ENCODE assay signal across 1 cellular context in genomic region chr19:52086481-52086880, GRCh38.
A peak's percentile ranks its signal among the peaks of the same experiment; 100 is the strongest.
TF ChIP-seq lines count a peak whose summit lies in the region.

No MANE protein-coding gene starts in this region.

TF ChIP-seq in HepG2, 621 proteins besides CTCF, POLR2A, EP300 and RAD21:
- TF ChIP-seq KMT2A (CRISPR knock-in tag; IDR thresholded peaks at IDR 0.05): no peak
- TF ChIP-seq FOSL2 (CRISPR knock-in tag; IDR thresholded peaks at IDR 0.05): peak; percentile 66
